Comparison of ENCODE assay signal across 20 cellular contexts in the genomic region with DNA sequence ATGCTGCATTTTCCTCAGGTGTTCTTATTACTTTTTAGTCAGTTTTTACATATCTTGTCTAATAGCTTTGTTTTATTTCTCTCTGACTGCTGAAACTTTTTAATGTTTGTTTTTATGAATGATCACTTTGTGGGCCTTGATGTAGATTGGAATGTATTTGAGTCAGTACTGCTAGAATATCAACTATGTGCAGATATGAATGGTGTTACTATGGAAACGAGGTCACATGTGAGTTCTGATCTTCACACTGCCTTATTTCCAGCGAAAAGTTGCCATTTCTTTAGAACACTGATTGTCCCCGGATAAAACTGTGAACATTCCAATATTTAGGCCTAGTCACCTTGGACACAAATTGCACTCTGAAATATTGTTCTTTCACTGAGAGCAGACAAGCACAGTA.
"Had no signal": no experiment of that assay in that cellular context is flagged by ENCODE, and none has a peak within 500 bp of the region (broad histone marks: within the 10 kb centered on the region; RNA-seq: fewer than 3 reads in every experiment).

No MANE protein-coding gene starts in this region.

- H3K36me3 ChIP-seq: colonic mucosa, gastrocnemius medialis, heart left ventricle, lower lobe of right lung, spleen, upper lobe of right lung, WERI-Rb-1 had no signal

- H3K9me3 ChIP-seq: colonic mucosa, gastrocnemius medialis, heart left ventricle, lower lobe of right lung, psoas muscle, upper lobe of right lung had no signal

- DNase-seq: activated CD4-positive, alpha-beta memory T cell treated with anti-CD3 and anti-CD28 coated beads, Interleukin-2, amount 10 ng/mL, durations not matched to agents 7 days and 5 days; activated CD4-positive, alpha-beta T cell treated with anti-CD3 and anti-CD28 coated beads for 36 hours; activated effector memory CD4-positive, alpha-beta T cell treated with anti-CD3 and anti-CD28 coated beads, Interleukin-2, amount 50 U/mL, for 16 hours; activated T-cell treated with anti-CD3 and anti-CD28 coated beads, Interleukin-2, amount 50 U/mL, for 48 hours; anterior cingulate cortex; caudate nucleus; colonic mucosa; gastrocnemius medialis; heart left ventricle; left colon; lower lobe of right lung; nephron progenitor cell; psoas muscle; spleen; T-helper 17 cell; upper lobe of right lung; WERI-Rb-1 had no signal

- ATAC-seq: activated CD4-positive, alpha-beta T cell treated with anti-CD3 and anti-CD28 coated beads for 36 hours; activated naive CD4-positive, alpha-beta T cell treated with anti-CD3 and anti-CD28 coated beads, Interleukin-2, amount 50 U/mL, for 72 hours; esophagus mucosa; gastrocnemius medialis; heart left ventricle; lower lobe of right lung; psoas muscle; sciatic nerve; T-helper 17 cell; upper lobe of right lung had no signal

- H3K4me1 ChIP-seq: colonic mucosa, heart left ventricle, lower lobe of right lung, psoas muscle, spleen, upper lobe of right lung had no signal

- H3K27ac ChIP-seq: colonic mucosa, gastrocnemius medialis, heart left ventricle, lower lobe of right lung, psoas muscle, spleen, upper lobe of right lung, WERI-Rb-1 had no signal

- H3K4me3 ChIP-seq: colonic mucosa, gastrocnemius medialis, heart left ventricle, lower lobe of right lung, psoas muscle, spleen, upper lobe of right lung had no signal

- H3K27me3 ChIP-seq: colonic mucosa, gastrocnemius medialis, heart left ventricle, spleen, upper lobe of right lung had no signal
